20 cellular contexts compared by ENCODE assay signal in genomic region chr19:14437578-14438140, GRCh38. TPM values are rescaled to one million over a fixed set of nuclear protein-coding genes. Genes with fewer than 3 reads are reported as not detected.
DNase-seq lines count a peak whose midpoint lies in the region; ATAC-seq and TF ChIP-seq lines count a peak whose summit lies in the region.
"Had no signal": no experiment of that assay in that cellular context is flagged by ENCODE, and none has a peak within 500 bp of the region (broad histone marks: within the 10 kb centered on the region; RNA-seq: fewer than 3 reads in every experiment).

No MANE protein-coding gene starts in this region.

- H3K27me3 ChIP-seq in endodermal cell (ENCODE audit: control insufficient read depth, insufficient read depth, low read length, poor library complexity, severe bottlenecking), result no peaks in the 10 kb centered on the region
- H3K27me3 ChIP-seq: cardiac muscle cell had no signal

- no peak for DNase-seq in activated CD4-positive, alpha-beta T cell treated with anti-CD3 and anti-CD28 coated beads for 36 hours
- DNase-seq in activated CD4-positive, alpha-beta T cell treated with anti-CD3 and anti-CD28 coated beads, Interleukin-2, amount 10 ng/mL, durations not matched to agents 7 days and 5 days, result no peak
- DNase-seq in ELF-1 (ENCODE audit: low read depth, low spot score), result peak; percentile 51
- DNase-seq in activated naive CD4-positive, alpha-beta T cell treated with anti-CD3 and anti-CD28 coated beads, Interleukin-2, amount 50 U/mL, for 72 hours (ENCODE audit: low spot score in 2 of 2), result no peak
- DNase-seq in natural killer cell treated with Interleukin-12 subunit alpha and Interleukin-12 subunit beta and Interleukin-15 and Interleukin-18, amount 100 ng/mL, for 72 hours (ENCODE audit: low spot score), result no peak
- DNase-seq in endodermal cell, result no peak
- DNase-seq: activated CD8-positive, alpha-beta memory T cell treated with anti-CD3 and anti-CD28 coated beads, Interleukin-2, amount 50 U/mL, for 4 hours; C1 segment of cervical spinal cord; DMS79; lower lobe of right lung; NCI-H1417; NCI-H2171 treated with DMSO at 0.1 percent for 48 hours; psoas muscle; stimulated activated CD4-positive, alpha-beta T cell treated with anti-CD3 and anti-CD28 coated beads, Interleukin-12 subunit alpha, Interleukin-12 subunit beta, amount 100 ng/mL, for 4 hours had no signal

- ATAC-seq in activated CD4-positive, alpha-beta T cell treated with anti-CD3 and anti-CD28 coated beads for 36 hours, result no peak
- no peak for ATAC-seq in activated naive CD4-positive, alpha-beta T cell treated with anti-CD3 and anti-CD28 coated beads, Interleukin-2, amount 50 U/mL, for 72 hours
- no peak for ATAC-seq in natural killer cell treated with Interleukin-12 subunit alpha and Interleukin-12 subunit beta and Interleukin-15 and Interleukin-18, amount 100 ng/mL, for 72 hours
- ATAC-seq in GM21526 (IDR thresholded peaks at IDR 0.05; ENCODE audit: low FRiP score, unreplicated experiment) (no peak), GM21381 (IDR thresholded peaks at IDR 0.05; ENCODE audit: unreplicated experiment) (no peak)
- ATAC-seq: HCT116; lower lobe of right lung; psoas muscle; stimulated activated memory B cell treated with anti-CD40 and anti-IgM and Interleukin-4, amounts not matched to agents 10 μg/mL and 1 μg/mL and 100 μg/mL, for 72 hours had no signal

- H3K36me3 ChIP-seq in endodermal cell (ENCODE audit: control insufficient read depth, insufficient read depth, low read length), result peaks cover 14% of the 10 kb centered on the region

- no peak overlapping the region for H3K4me3 Mint-ChIP-seq in activated CD4-positive, alpha-beta T cell treated with anti-CD3 and anti-CD28 coated beads for 36 hours
- no peak overlapping the region for H3K4me3 Mint-ChIP-seq in activated CD4-positive, alpha-beta T cell treated with anti-CD3 and anti-CD28 coated beads, Interleukin-2, amount 10 ng/mL, durations not matched to agents 7 days and 5 days
- peak overlapping the region; percentile 63 for H3K4me3 Mint-ChIP-seq in natural killer cell treated with Interleukin-12 subunit alpha and Interleukin-12 subunit beta and Interleukin-15 and Interleukin-18, amount 100 ng/mL, for 72 hours
- no peak overlapping the region for H3K4me3 Mint-ChIP-seq in endodermal cell
- H3K4me3 Mint-ChIP-seq: stimulated activated memory B cell treated with anti-CD40 and anti-IgM and Interleukin-4, amounts not matched to agents 10 μg/mL and 1 μg/mL and 100 μg/mL, for 72 hours; type B pancreatic cell had no signal

- H3K27ac ChIP-seq in endodermal cell (ENCODE audit: low read depth, low read length), result no peak overlapping the region
- H3K27ac ChIP-seq: cardiac muscle cell, psoas muscle had no signal

- H3K4me1 Mint-ChIP-seq in activated CD4-positive, alpha-beta T cell treated with anti-CD3 and anti-CD28 coated beads for 36 hours, result peaks cover 48% of the 10 kb centered on the region
- H3K4me1 Mint-ChIP-seq in activated CD4-positive, alpha-beta T cell treated with anti-CD3 and anti-CD28 coated beads, Interleukin-2, amount 10 ng/mL, durations not matched to agents 7 days and 5 days, result peaks cover 54% of the 10 kb centered on the region
- peaks cover 36 to 41% of the 10 kb centered on the region in 2 donors for H3K4me1 Mint-ChIP-seq in natural killer cell treated with Interleukin-12 subunit alpha and Interleukin-12 subunit beta and Interleukin-15 and Interleukin-18, amount 100 ng/mL, for 72 hours (ENCODE audit: low read depth in 2 of 2)
- H3K4me1 Mint-ChIP-seq in endodermal cell, result peaks cover 6% of the 10 kb centered on the region

- intact Hi-C loops in activated CD4-positive, alpha-beta T cell treated with anti-CD3 and anti-CD28 coated beads for 36 hours (cut with DNase I, micrococcal nuclease), result loop anchor here in 1 of 2 experiments (10.0 kb wide), 1 partner anchor 1567 kb away; no protein-coding TSS in a partner anchor

- H3K9ac ChIP-seq in endodermal cell (ENCODE audit: extremely low read depth, low read length, poor library complexity, severe bottlenecking), result no peak overlapping the region

- H3K27ac Mint-ChIP-seq in activated CD4-positive, alpha-beta T cell treated with anti-CD3 and anti-CD28 coated beads for 36 hours, result peak overlapping the region; percentile 23
- no peak overlapping the region for H3K27ac Mint-ChIP-seq in activated CD4-positive, alpha-beta T cell treated with anti-CD3 and anti-CD28 coated beads, Interleukin-2, amount 10 ng/mL, durations not matched to agents 7 days and 5 days
- H3K27ac Mint-ChIP-seq in activated naive CD4-positive, alpha-beta T cell treated with anti-CD3 and anti-CD28 coated beads, Interleukin-2, amount 50 U/mL, for 72 hours, result peak overlapping the region; percentile 39 to 44
- H3K27ac Mint-ChIP-seq in natural killer cell treated with Interleukin-12 subunit alpha and Interleukin-12 subunit beta and Interleukin-15 and Interleukin-18, amount 100 ng/mL, for 72 hours, result peak overlapping the region; percentile 97 to 100
- H3K27ac Mint-ChIP-seq in endodermal cell, result no peak overlapping the region
- H3K27ac Mint-ChIP-seq: stimulated activated memory B cell treated with anti-CD40 and anti-IgM and Interleukin-4, amounts not matched to agents 10 μg/mL and 1 μg/mL and 100 μg/mL, for 72 hours; type B pancreatic cell had no signal

- POLR2A ChIA-PET in activated CD4-positive, alpha-beta T cell treated with anti-CD3 and anti-CD28 coated beads for 36 hours (lab: Charles Lee), result interaction anchor here (0.6 kb wide), 1 partner anchor 75 kb away, joined by 4 read pairs; no protein-coding TSS in a partner anchor
- POLR2A ChIA-PET in activated CD4-positive, alpha-beta T cell treated with anti-CD3 and anti-CD28 coated beads, Interleukin-2, amount 10 ng/mL, durations not matched to agents 7 days and 5 days (lab: Charles Lee), result no interaction called here

- CTCF ChIA-PET in activated CD4-positive, alpha-beta T cell treated with anti-CD3 and anti-CD28 coated beads for 36 hours (lab: Charles Lee), result interaction anchor here (0.6 to 1.0 kb wide), 2 partner anchors 42 to 67 kb away, joined by 3 to 4 read pairs; no protein-coding TSS in a partner anchor
- CTCF ChIA-PET in activated CD4-positive, alpha-beta T cell treated with anti-CD3 and anti-CD28 coated beads, Interleukin-2, amount 10 ng/mL, durations not matched to agents 7 days and 5 days (lab: Charles Lee), result interaction anchor here (0.6 to 2.4 kb wide), 5 partner anchors 9 to 301 kb away, joined by 3 to 7 read pairs (median 4); partner anchors contain the start of gene ASF1B

- H3K36me3 Mint-ChIP-seq in activated CD4-positive, alpha-beta T cell treated with anti-CD3 and anti-CD28 coated beads for 36 hours (ENCODE audit: low read depth), result peaks cover 16% of the 10 kb centered on the region
- peaks cover 21% of the 10 kb centered on the region for H3K36me3 Mint-ChIP-seq in activated CD4-positive, alpha-beta T cell treated with anti-CD3 and anti-CD28 coated beads, Interleukin-2, amount 10 ng/mL, durations not matched to agents 7 days and 5 days (ENCODE audit: low read depth)
- H3K36me3 Mint-ChIP-seq in activated naive CD4-positive, alpha-beta T cell treated with anti-CD3 and anti-CD28 coated beads, Interleukin-2, amount 50 U/mL, for 72 hours, result peaks cover 6 to 8% of the 10 kb centered on the region in 2 donors
- no peaks in the 10 kb centered on the region for H3K36me3 Mint-ChIP-seq in natural killer cell treated with Interleukin-12 subunit alpha and Interleukin-12 subunit beta and Interleukin-15 and Interleukin-18, amount 100 ng/mL, for 72 hours
- H3K36me3 Mint-ChIP-seq in endodermal cell (ENCODE audit: low read depth), result peaks cover 8% of the 10 kb centered on the region

- no peaks in the 10 kb centered on the region for H3K27me3 Mint-ChIP-seq in activated CD4-positive, alpha-beta T cell treated with anti-CD3 and anti-CD28 coated beads for 36 hours
- H3K27me3 Mint-ChIP-seq in activated CD4-positive, alpha-beta T cell treated with anti-CD3 and anti-CD28 coated beads, Interleukin-2, amount 10 ng/mL, durations not matched to agents 7 days and 5 days, result no peaks in the 10 kb centered on the region
- H3K27me3 Mint-ChIP-seq in natural killer cell treated with Interleukin-12 subunit alpha and Interleukin-12 subunit beta and Interleukin-15 and Interleukin-18, amount 100 ng/mL, for 72 hours, result no peaks in the 10 kb centered on the region
- H3K27me3 Mint-ChIP-seq in endodermal cell (ENCODE audit: insufficient read depth), result no peaks in the 10 kb centered on the region
- H3K27me3 Mint-ChIP-seq: stimulated activated memory B cell treated with anti-CD40 and anti-IgM and Interleukin-4, amounts not matched to agents 10 μg/mL and 1 μg/mL and 100 μg/mL, for 72 hours; type B pancreatic cell had no signal

- no peaks in the 10 kb centered on the region for H3K9me3 ChIP-seq in endodermal cell (ENCODE audit: control insufficient read depth, low read length)
- H3K9me3 ChIP-seq: lower lobe of right lung, psoas muscle had no signal

- WGBS in endodermal cell (ENCODE audit: insufficient coverage in 1 of 2, insufficient read length in 1 of 2), 2 experiments, result 92 to 94% methylated on average over 6 to 7 of the region's 7 CpGs

- no peaks in the 10 kb centered on the region for H3K4me1 ChIP-seq in endodermal cell (ENCODE audit: control insufficient read depth, insufficient read depth, low read length)

- H3K9me3 Mint-ChIP-seq in activated CD4-positive, alpha-beta T cell treated with anti-CD3 and anti-CD28 coated beads for 36 hours (ENCODE audit: low read depth), result no peaks in the 10 kb centered on the region
- H3K9me3 Mint-ChIP-seq in activated CD4-positive, alpha-beta T cell treated with anti-CD3 and anti-CD28 coated beads, Interleukin-2, amount 10 ng/mL, durations not matched to agents 7 days and 5 days, result no peaks in the 10 kb centered on the region
- no peaks in the 10 kb centered on the region for H3K9me3 Mint-ChIP-seq in activated naive CD4-positive, alpha-beta T cell treated with anti-CD3 and anti-CD28 coated beads, Interleukin-2, amount 50 U/mL, for 72 hours
- H3K9me3 Mint-ChIP-seq in natural killer cell treated with Interleukin-12 subunit alpha and Interleukin-12 subunit beta and Interleukin-15 and Interleukin-18, amount 100 ng/mL, for 72 hours, result no peaks in the 10 kb centered on the region
- no peaks in the 10 kb centered on the region for H3K9me3 Mint-ChIP-seq in endodermal cell
- H3K9me3 Mint-ChIP-seq: stimulated activated memory B cell treated with anti-CD40 and anti-IgM and Interleukin-4, amounts not matched to agents 10 μg/mL and 1 μg/mL and 100 μg/mL, for 72 hours; type B pancreatic cell had no signal

- H3K4me3 ChIP-seq in endodermal cell (ENCODE audit: low read length), result no peak overlapping the region
- H3K4me3 ChIP-seq: cardiac muscle cell, lower lobe of right lung, psoas muscle had no signal

- TF ChIP-seq CTCF in endodermal cell (conservative IDR thresholded peaks at IDR 0.05), result no peak

RNA-seq across cellular contexts. Expression of gene PKN1, which starts 4.6 kb away (rescaled TPM):
- 100 to 1,000 TPM; 173 to 176 TPM for total RNA-seq in activated CD4-positive, alpha-beta T cell treated with anti-CD3 and anti-CD28 coated beads for 36 hours
- total RNA-seq in activated CD4-positive, alpha-beta T cell treated with anti-CD3 and anti-CD28 coated beads, Interleukin-2, amount 10 ng/mL, durations not matched to agents 7 days and 5 days, result 100 to 1,000 TPM; 238 to 242 TPM
- 100 to 1,000 TPM; 105 to 192 TPM for total RNA-seq in activated naive CD4-positive, alpha-beta T cell treated with anti-CD3 and anti-CD28 coated beads, Interleukin-2, amount 50 U/mL, for 72 hours
- total RNA-seq in natural killer cell treated with Interleukin-12 subunit alpha and Interleukin-12 subunit beta and Interleukin-15 and Interleukin-18, amount 100 ng/mL, for 72 hours, result 100 to 1,000 TPM; 140 to 160 TPM
- total RNA-seq in endodermal cell, result 100 to 1,000 TPM; 103 to 141 TPM
- 89.7 TPM for polyA plus RNA-seq in endodermal cell (2013, experiment 1 of 2)
- 76.1 TPM for polyA plus RNA-seq in endodermal cell (2013, experiment 2 of 2)

RNA-seq across cellular contexts. Expression of gene DDX39A, which starts 18.5 kb away (rescaled TPM):
- total RNA-seq in activated CD4-positive, alpha-beta T cell treated with anti-CD3 and anti-CD28 coated beads for 36 hours, result 100 to 1,000 TPM; 168 to 185 TPM
- total RNA-seq in activated CD4-positive, alpha-beta T cell treated with anti-CD3 and anti-CD28 coated beads, Interleukin-2, amount 10 ng/mL, durations not matched to agents 7 days and 5 days, result 100 to 1,000 TPM; 232 to 269 TPM
- 100 to 1,000 TPM; 208 to 217 TPM for total RNA-seq in activated naive CD4-positive, alpha-beta T cell treated with anti-CD3 and anti-CD28 coated beads, Interleukin-2, amount 50 U/mL, for 72 hours
- 100 to 1,000 TPM; 225 to 449 TPM for total RNA-seq in natural killer cell treated with Interleukin-12 subunit alpha and Interleukin-12 subunit beta and Interleukin-15 and Interleukin-18, amount 100 ng/mL, for 72 hours
- total RNA-seq in endodermal cell, result 10 to 100 TPM; 82.5 to 86.1 TPM
- polyA plus RNA-seq in endodermal cell (2013, experiment 1 of 2), result 96.1 TPM
- 90.8 TPM for polyA plus RNA-seq in endodermal cell (2013, experiment 2 of 2)

RNA-seq across cellular contexts. Expression of gene PTGER1, which starts 37.5 kb away (rescaled TPM):
- total RNA-seq in activated CD4-positive, alpha-beta T cell treated with anti-CD3 and anti-CD28 coated beads for 36 hours, result under 1 TPM; 0.16 to 0.25 TPM
- under 1 TPM; 0.19 to 0.27 TPM for total RNA-seq in activated CD4-positive, alpha-beta T cell treated with anti-CD3 and anti-CD28 coated beads, Interleukin-2, amount 10 ng/mL, durations not matched to agents 7 days and 5 days
- total RNA-seq in activated naive CD4-positive, alpha-beta T cell treated with anti-CD3 and anti-CD28 coated beads, Interleukin-2, amount 50 U/mL, for 72 hours, result under 1 TPM; 0.20 to 0.97 TPM
- under 1 TPM; 0.31 to 0.67 TPM for total RNA-seq in natural killer cell treated with Interleukin-12 subunit alpha and Interleukin-12 subunit beta and Interleukin-15 and Interleukin-18, amount 100 ng/mL, for 72 hours
- total RNA-seq in endodermal cell, result 1 to 10 TPM in 1 of 2 donors, under 1 TPM in 1; 0.81 to 1.0 TPM
- polyA plus RNA-seq in endodermal cell (2013, experiment 1 of 2), result not detected
- 0.37 TPM for polyA plus RNA-seq in endodermal cell (2013, experiment 2 of 2)

RNA-seq across cellular contexts. Expression of gene ADGRE5, which starts 56.4 kb away (rescaled TPM):
- total RNA-seq in activated CD4-positive, alpha-beta T cell treated with anti-CD3 and anti-CD28 coated beads for 36 hours, result 100 to 1,000 TPM; 207 to 232 TPM
- total RNA-seq in activated CD4-positive, alpha-beta T cell treated with anti-CD3 and anti-CD28 coated beads, Interleukin-2, amount 10 ng/mL, durations not matched to agents 7 days and 5 days, result 100 to 1,000 TPM; 304 to 310 TPM
- 100 to 1,000 TPM; 222 to 256 TPM for total RNA-seq in activated naive CD4-positive, alpha-beta T cell treated with anti-CD3 and anti-CD28 coated beads, Interleukin-2, amount 50 U/mL, for 72 hours
- total RNA-seq in natural killer cell treated with Interleukin-12 subunit alpha and Interleukin-12 subunit beta and Interleukin-15 and Interleukin-18, amount 100 ng/mL, for 72 hours, result 100 to 1,000 TPM; 348 to 798 TPM
- 1 to 10 TPM in 1 of 2 donors, under 1 TPM in 1; 0.60 to 1.2 TPM for total RNA-seq in endodermal cell
- 2.8 TPM for polyA plus RNA-seq in endodermal cell (2013, experiment 1 of 2)
- 2.3 TPM for polyA plus RNA-seq in endodermal cell (2013, experiment 2 of 2)

RNA-seq across cellular contexts. Expression of gene GIPC1, which starts 58.3 kb away (rescaled TPM):
- total RNA-seq in activated CD4-positive, alpha-beta T cell treated with anti-CD3 and anti-CD28 coated beads for 36 hours, result 10 to 100 TPM; 19.3 to 25.7 TPM
- 10 to 100 TPM; 36.5 to 47.2 TPM for total RNA-seq in activated CD4-positive, alpha-beta T cell treated with anti-CD3 and anti-CD28 coated beads, Interleukin-2, amount 10 ng/mL, durations not matched to agents 7 days and 5 days
- total RNA-seq in activated naive CD4-positive, alpha-beta T cell treated with anti-CD3 and anti-CD28 coated beads, Interleukin-2, amount 50 U/mL, for 72 hours, result 10 to 100 TPM; 24.8 to 33.3 TPM
- total RNA-seq in natural killer cell treated with Interleukin-12 subunit alpha and Interleukin-12 subunit beta and Interleukin-15 and Interleukin-18, amount 100 ng/mL, for 72 hours, result 10 to 100 TPM; 29.9 to 31.7 TPM
- total RNA-seq in endodermal cell, result 10 to 100 TPM; 68.6 to 72.6 TPM
- 60.1 TPM for polyA plus RNA-seq in endodermal cell (2013, experiment 1 of 2)
- polyA plus RNA-seq in endodermal cell (2013, experiment 2 of 2), result 55.9 TPM

Comparison
In these comparisons a context has a peak if more than half of its experiments do, and no peak if none do; other contexts are left out.
1. H3K27ac Mint-ChIP-seq: peak in activated CD4-positive, alpha-beta T cell treated with anti-CD3 and anti-CD28 coated beads for 36 hours (single experiment), activated naive CD4-positive, alpha-beta T cell treated with anti-CD3 and anti-CD28 coated beads, Interleukin-2, amount 50 U/mL, for 72 hours (2 of 2) and natural killer cell treated with Interleukin-12 subunit alpha and Interleukin-12 subunit beta and Interleukin-15 and Interleukin-18, amount 100 ng/mL, for 72 hours (2 of 2); none in activated CD4-positive, alpha-beta T cell treated with anti-CD3 and anti-CD28 coated beads, Interleukin-2, amount 10 ng/mL, durations not matched to agents 7 days and 5 days (single experiment) and endodermal cell (single experiment).